ENCODE assay signal across 7 cellular contexts in genomic region chr10:78345515-78345914, GRCh38.
DNase-seq lines count a peak whose midpoint lies in the region; ATAC-seq and TF ChIP-seq lines count a peak whose summit lies in the region.
"Not testable (repeated sequence)": the region's sequence is repeated elsewhere in the genome, so short reads cannot be mapped to it uniquely, and the experiment has no call there.

No MANE protein-coding gene starts in this region.

- not testable (repeated sequence) for ATAC-seq in left lobe of liver

- H3K4me3 ChIP-seq in coronary artery = not testable (repeated sequence)

- H3K36me3 Mint-ChIP-seq in progenitor cell of endocrine pancreas (ENCODE audit: insufficient read depth) = not testable (repeated sequence)

- intact Hi-C loops in cardiac septum (cut with DNase I) = not testable (repeated sequence)

- H3K27me3 Mint-ChIP-seq in progenitor cell of endocrine pancreas = not testable (repeated sequence)

- not testable (repeated sequence) for H3K4me1 Mint-ChIP-seq in progenitor cell of endocrine pancreas (ENCODE audit: low read depth)

- not testable (repeated sequence) for TF ChIP-seq CTCF in coronary artery (IDR thresholded peaks at IDR 0.05); progenitor cell of endocrine pancreas (IDR thresholded peaks at IDR 0.05; ENCODE audit: unreplicated experiment)

- H3K4me3 Mint-ChIP-seq in progenitor cell of endocrine pancreas (ENCODE audit: low read depth) = not testable (repeated sequence)

- not testable (repeated sequence) for H3K27ac Mint-ChIP-seq in progenitor cell of endocrine pancreas

- not testable (repeated sequence) for H3K27ac ChIP-seq in coronary artery

- DNase-seq in activated CD8-positive, alpha-beta memory T cell treated with anti-CD3 and anti-CD28 coated beads for 24 hours = peak; percentile 5
- DNase-seq in coronary artery (ENCODE audit: low spot score) (peak; percentile 35), cardiac septum (ENCODE audit: low spot score) (peak; percentile 24), left lobe of liver (ENCODE audit: low spot score) (peak; percentile 23), progenitor cell of endocrine pancreas (ENCODE audit: low spot score, unreplicated experiment) (peak; percentile 1), ureter (ENCODE audit: low spot score) (peak; percentile 26)
- peak; percentile 4 for DNase-seq in stimulated activated CD8-positive, alpha-beta memory T cell treated with anti-CD3 and anti-CD28 coated beads, Interleukin-4, amount 100 ng/mL, for 48 hours

- H3K9me3 Mint-ChIP-seq in progenitor cell of endocrine pancreas (ENCODE audit: low read depth) = peaks cover 13% of the 10 kb centered on the region
